ENCODE assay signal across 32 cellular contexts in the genomic region with DNA sequence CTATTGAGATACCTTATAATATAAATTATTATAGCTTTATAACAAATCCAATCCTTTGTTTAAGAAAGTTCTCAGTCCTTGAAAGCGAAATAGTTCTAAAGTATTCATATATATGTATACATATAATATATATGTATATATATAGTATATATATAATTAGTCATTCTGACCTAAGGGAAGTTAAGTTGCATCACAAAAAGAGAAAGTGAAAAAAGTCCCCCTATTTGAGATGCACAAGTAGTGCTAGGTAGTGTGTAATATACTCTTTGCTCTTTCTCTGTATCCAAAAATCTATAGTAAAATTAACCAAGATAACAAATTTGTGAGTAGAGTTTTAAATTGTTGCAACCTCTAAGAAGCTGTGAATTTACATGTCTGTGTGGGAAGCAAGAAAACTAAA. TPM values are rescaled to one million over a fixed set of nuclear protein-coding genes. Genes with fewer than 3 reads are reported as not detected.
A peak's percentile ranks its signal among the peaks of the same experiment; 100 is the strongest.
DNase-seq lines count a peak whose midpoint lies in the region; ATAC-seq, FAIRE-seq and TF ChIP-seq lines count a peak whose summit lies in the region.
"Had no signal": no experiment of that assay in that cellular context is flagged by ENCODE, and none has a peak within 500 bp of the region (broad histone marks: within the 10 kb centered on the region; RNA-seq: fewer than 3 reads in every experiment).

No MANE protein-coding gene starts in this region.

- no peak overlapping the region for H3K9ac ChIP-seq in GM12878 (ENCODE audit: control insufficient read depth, insufficient read depth, low read length)

- H3K4me3 Mint-ChIP-seq in naive thymus-derived CD4-positive, alpha-beta T cell: no peak overlapping the region
- H3K4me3 Mint-ChIP-seq: effector memory CD8-positive, alpha-beta T cell; nephron; stimulated activated effector memory CD8-positive, alpha-beta T cell treated with anti-CD3 and anti-CD28 coated beads, Interleukin-12 subunit alpha, Interleukin-12 subunit beta, amount 100 ng/mL, for 72 hours; T-cell had no signal

- POLR2A ChIA-PET in GM12878 (lab: Charles Lee): interaction anchor here (0.8 to 1.2 kb wide), 3 partner anchors 8 to 37 kb away, joined by 4 read pairs; a partner anchor contains a TSS
- POLR2A ChIA-PET in naive thymus-derived CD4-positive, alpha-beta T cell (lab: Charles Lee): interaction anchor here (2.1 kb wide), 1 partner anchor 28 kb away, joined by 5 read pairs; a partner anchor contains a TSS

- intact Hi-C loops in GM12878 (cut with micrococcal nuclease; ENCODE audit: unreplicated experiment): no loop called here
- intact Hi-C loops in naive thymus-derived CD4-positive, alpha-beta T cell (cut with micrococcal nuclease): no loop called here

- TF ChIP-seq CTCF in GM12878 (IDR thresholded peaks at IDR 0.05 in 2 of 3, conservative IDR thresholded peaks at IDR 0.05 in 1 of 3; ENCODE audit: control insufficient read depth in 2 of 3, extremely low read depth in 1 of 3, insufficient read depth in 1 of 3, low read depth in 3 of 3, low read length in 3 of 3): no peak

- CTCF ChIA-PET in GM12878 (lab: Yijun Ruan, JAX): interaction anchor here (0.9 to 2.8 kb wide), 11 partner anchors 10 to 146 kb away, joined by 3 to 9 read pairs (median 5); a partner anchor contains a TSS
- CTCF ChIA-PET in naive thymus-derived CD4-positive, alpha-beta T cell (lab: Charles Lee): interaction anchor here (0.6 to 1.1 kb wide), 3 partner anchors 8 to 769 kb away, joined by 3 to 4 read pairs (median 3); no protein-coding TSS in a partner anchor

- SMC1A ChIA-PET in GM12878 (lab: Charles Lee; ENCODE audit: uncharacterized antibody, unreplicated experiment): interaction anchor here (0.7 to 6.8 kb wide), 11 partner anchors 9 to 118 kb away, joined by 3 to 40 read pairs (median 5); a partner anchor contains a TSS

- no TSS peak for BruUV-seq in GM12878 (replicated peaks; lab: Mats Ljungman, UMichigan)

- H3K27ac Mint-ChIP-seq in naive thymus-derived CD4-positive, alpha-beta T cell: peak overlapping the region in 1 of 9 donors; percentile 7
- H3K27ac Mint-ChIP-seq: effector memory CD8-positive, alpha-beta T cell; IgD-negative memory B cell; nephron; stimulated activated effector memory CD8-positive, alpha-beta T cell treated with anti-CD3 and anti-CD28 coated beads, Interleukin-12 subunit alpha, Interleukin-12 subunit beta, amount 100 ng/mL, for 72 hours had no signal

- H3K4me3 ChIP-seq in GM12878: no peak overlapping the region; the same call in 1 of the 2 replicates
- H3K4me3 ChIP-seq in naive thymus-derived CD4-positive, alpha-beta T cell (ENCODE audit: low read length): no peak overlapping the region
- H3K4me3 ChIP-seq: adrenal gland, ovary, SJCRH30, testis had no signal

- no peaks in the 10 kb centered on the region for H4K20me1 ChIP-seq in GM12878 (ENCODE audit: control insufficient read depth, insufficient read depth)

- peaks cover 0 to 2% (median 0%) of the 10 kb centered on the region in 5 donors for H3K36me3 Mint-ChIP-seq in naive thymus-derived CD4-positive, alpha-beta T cell
- H3K36me3 Mint-ChIP-seq: IgD-negative memory B cell; stimulated activated effector memory CD8-positive, alpha-beta T cell treated with anti-CD3 and anti-CD28 coated beads, Interleukin-12 subunit alpha, Interleukin-12 subunit beta, amount 100 ng/mL, for 72 hours; T-cell had no signal

- H3K9me3 ChIP-seq in GM12878 (replicated peaks; ENCODE audit: control insufficient read depth, insufficient read depth, low read length): no peaks in the 10 kb centered on the region
- no peaks in the 10 kb centered on the region for H3K9me3 ChIP-seq in naive thymus-derived CD4-positive, alpha-beta T cell (ENCODE audit: control insufficient read depth in 2 of 3, low read length in 3 of 3)
- H3K9me3 ChIP-seq: adrenal gland, ovary, SJCRH30, testis had no signal

- DNase-seq in GM12878 (ENCODE audit: low read depth, low spot score): no peak
- no peak for DNase-seq in 8988T
- no peak for DNase-seq in naive thymus-derived CD4-positive, alpha-beta T cell
- DNase-seq: activated naive CD4-positive, alpha-beta T cell treated with Interleukin-2 at 50 U/mL for 16 hours; activated T-cell treated with anti-CD3 and anti-CD28 coated beads, Interleukin-2, amount 50 U/mL, for 48 hours; adrenal gland; DMS79 treated with DMSO at 0.1 percent for 48 hours; effector memory CD8-positive, alpha-beta T cell; foreskin keratinocyte; hippocampal formation; NCI-H1436 treated with DMSO at 0.1 percent for 48 hours; NCI-H524; NK-92 treated with Interleukin-12 subunit alpha and Interleukin-12 subunit beta, amount 100 ng/mL, for 24 hours; ovary; SJCRH30; stimulated activated CD4-positive, alpha-beta T cell treated with anti-CD3 and anti-CD28 coated beads, Interleukin-2, amount 100 ng/mL, for 48 hours; T-cell; testis had no signal

- TF ChIP-seq EP300 in GM12878 (IDR thresholded peaks at IDR 0.05; ENCODE audit: borderline replicate concordance in 1 of 2, control insufficient read depth in 1 of 2, low read depth in 2 of 2, low read length in 2 of 2): no peak

- 88% methylated on average over 1 of the region's 1 CpG for WGBS in GM12878 (ENCODE audit: insufficient coverage, insufficient replicate concordance, low lambda C conversion rate, missing lambda C conversion rate)

- peaks cover 30% of the 10 kb centered on the region for H3K4me1 ChIP-seq in GM12878 (ENCODE audit: control insufficient read depth, insufficient read depth, low read length)
- peaks cover 6 to 7% of the 10 kb centered on the region in 2 donors for H3K4me1 ChIP-seq in naive thymus-derived CD4-positive, alpha-beta T cell (ENCODE audit: control insufficient read depth in 2 of 2, insufficient read depth in 2 of 2, low read length in 2 of 2)
- H3K4me1 ChIP-seq: foreskin keratinocyte, SJCRH30 had no signal

- H3K36me3 ChIP-seq in GM12878 (ENCODE audit: control insufficient read depth in 2 of 2, insufficient read depth in 2 of 2, low read length in 1 of 2): no peaks in the 10 kb centered on the region
- no peaks in the 10 kb centered on the region for H3K36me3 ChIP-seq in naive thymus-derived CD4-positive, alpha-beta T cell (ENCODE audit: control insufficient read depth in 2 of 3, insufficient read depth in 3 of 3, low read length in 3 of 3)
- H3K36me3 ChIP-seq: adrenal gland, ovary, SJCRH30 had no signal

- ATAC-seq in GM18502 (IDR thresholded peaks at IDR 0.05; ENCODE audit: poor library complexity, unreplicated experiment): peak; percentile 41
- peak; percentile 24 for ATAC-seq in GM21381 (IDR thresholded peaks at IDR 0.05; ENCODE audit: unreplicated experiment)
- peak; percentile 25 for ATAC-seq in HG03108 (IDR thresholded peaks at IDR 0.05; ENCODE audit: unreplicated experiment)
- ATAC-seq in GM12878: peak; percentile 45
- ATAC-seq in GM21737 (IDR thresholded peaks at IDR 0.05; ENCODE audit: unreplicated experiment): no peak
- ATAC-seq in naive thymus-derived CD4-positive, alpha-beta T cell: no peak
- ATAC-seq: effector memory CD8-positive, alpha-beta T cell; foreskin keratinocyte; stimulated activated effector memory CD8-positive, alpha-beta T cell treated with anti-CD3 and anti-CD28 coated beads, Interleukin-12 subunit alpha, Interleukin-12 subunit beta, amount 100 ng/mL, for 72 hours; T-cell had no signal

- H3K4me1 Mint-ChIP-seq in naive thymus-derived CD4-positive, alpha-beta T cell: peaks cover 11 to 34% (median 24%) of the 10 kb centered on the region in 7 donors

- TF ChIP-seq RAD21 in GM12878 (IDR thresholded peaks at IDR 0.05; ENCODE audit: insufficient read depth, low read depth, low read length): no peak

- no peak for FAIRE-seq in GM12878 (lab: Jason Lieb, UNC)
- FAIRE-seq: colon, H1, islet of Langerhans, TTC549 had no signal

- RAD21 ChIA-PET in GM12878 (lab: Charles Lee; ENCODE audit: unreplicated experiment): interaction anchor here (0.8 to 2.6 kb wide), 9 partner anchors 10 to 63 kb away, joined by 3 to 16 read pairs (median 3); a partner anchor contains a TSS

- peak overlapping the region; percentile 59; the same call in 1 of the 2 replicates for H3K27ac ChIP-seq in GM12878 (ENCODE audit: control insufficient read depth, insufficient read depth)
- H3K27ac ChIP-seq in naive thymus-derived CD4-positive, alpha-beta T cell (ENCODE audit: low read depth, low read length): no peak overlapping the region
- H3K27ac ChIP-seq: adrenal gland, C4-2B, foreskin keratinocyte, ovary, SJCRH30, testis had no signal

- peaks cover 0 to 2% (median 0%) of the 10 kb centered on the region in 11 donors for H3K9me3 Mint-ChIP-seq in naive thymus-derived CD4-positive, alpha-beta T cell
- H3K9me3 Mint-ChIP-seq: IgD-negative memory B cell; stimulated activated effector memory CD8-positive, alpha-beta T cell treated with anti-CD3 and anti-CD28 coated beads, Interleukin-12 subunit alpha, Interleukin-12 subunit beta, amount 100 ng/mL, for 72 hours; T-cell had no signal

- no peak for TF ChIP-seq POLR2A in GM12878 (IDR thresholded peaks at IDR 0.05; ENCODE audit: low read depth, low read length)

- H3K27me3 ChIP-seq in GM12878 (replicated peaks in 1 of 2; ENCODE audit: control insufficient read depth in 2 of 2, insufficient read depth in 2 of 2, low read length in 1 of 2): no peaks in the 10 kb centered on the region
- H3K27me3 ChIP-seq in naive thymus-derived CD4-positive, alpha-beta T cell (ENCODE audit: control insufficient read depth in 2 of 2, insufficient read depth in 2 of 2, low read length in 2 of 2): no peaks in the 10 kb centered on the region
- H3K27me3 ChIP-seq: adrenal gland, foreskin keratinocyte, ovary, SJCRH30, testis had no signal

- H3K4me2 ChIP-seq in GM12878 (ENCODE audit: control insufficient read depth, insufficient read depth): no peak overlapping the region

- in situ Hi-C loops in GM12878 (cut with MboI): no loop called here

- H3K27me3 Mint-ChIP-seq in naive thymus-derived CD4-positive, alpha-beta T cell: peaks cover 0 to 26% (median 0%) of the 10 kb centered on the region in 5 donors
- H3K27me3 Mint-ChIP-seq: IgD-negative memory B cell had no signal

- H2AFZ ChIP-seq in GM12878 (ENCODE audit: control insufficient read depth, low read depth, low read length): no peak overlapping the region

- H3K79me2 ChIP-seq in GM12878 (ENCODE audit: control insufficient read depth, insufficient read depth, low read length): no peaks in the 10 kb centered on the region

RNA-seq across cellular contexts. Expression of a gene that starts 13.3 kb away (rescaled TPM):
- not detected in 2 replicates for total RNA-seq in GM12878 (2013; cell fraction: nucleolus; rRNA removed)
- total RNA-seq in GM12878 (2014; rRNA removed) (not detected in 2 replicates), GM12878 (2014; rRNA removed; fragmentation: Illumina TruSeq; extraction: Trizol) (not detected in 2 replicates), GM12878 (2021) (not detected in 2 replicates)
- polyA plus RNA-seq in GM12878 (2011; ENCODE audit: low read depth): not detected
- polyA plus RNA-seq in GM12878 (2011; rRNA removed) (not detected in 2 replicates), GM12878 (2014; fragmentation: Illumina TruSeq; extraction: Trizol) (0.17 TPM in 1 of 2 replicates, not detected in the other), GM12878 (2014; fragmentation: Nextera tagmentation; extraction: Ambion mirVana) (under 1 TPM in 1 of 2 experiments, not detected in 1; 0.04 TPM), GM12878 (2014; rRNA removed) (not detected in 2 replicates), GM12878 (2016; fragmentation: Nextera tagmentation; extraction: Ambion mirVana) (not detected)
- not detected in 2 replicates for polyA plus RNA-seq in GM12878 (2011; cell fraction: cytosol; rRNA removed)
- not detected in 2 replicates for polyA plus RNA-seq in GM12878 (2011; cell fraction: nucleus; rRNA removed)
- not detected in 2 replicates for polyA plus RNA-seq in GM12878 (2012)
- polyA minus RNA-seq in GM12878 (2011; rRNA and poly(A)+ RNA removed): 0.15 TPM in 1 of 2 replicates, not detected in the other
- polyA minus RNA-seq in GM12878 (2011; cell fraction: cytosol; rRNA and poly(A)+ RNA removed): not detected in 2 replicates
- not detected in 2 replicates for polyA minus RNA-seq in GM12878 (2011; cell fraction: nucleus; rRNA and poly(A)+ RNA removed)
- total RNA-seq in naive thymus-derived CD4-positive, alpha-beta T cell: not detected
- under 1 TPM in 1 of 2 donors, not detected in 1; 0.44 TPM for polyA plus RNA-seq in naive thymus-derived CD4-positive, alpha-beta T cell
- total RNA-seq: foreskin keratinocyte, H1, MCF 10A, SJCRH30, T-cell, testis had no signal
- polyA plus RNA-seq: esophagus, foreskin keratinocyte, H1, IgD-negative memory B cell, ovary had no signal

RNA-seq across cellular contexts. Expression of a gene that starts 27.9 kb away (rescaled TPM):
- 2.5 and 3.2 TPM in 2 replicates for total RNA-seq in GM12878 (2013; cell fraction: nucleolus; rRNA removed)
- total RNA-seq in GM12878 (2014; rRNA removed) (19.7 and 29.8 TPM in 2 replicates), GM12878 (2014; rRNA removed; fragmentation: Illumina TruSeq; extraction: Trizol) (32.0 and 39.2 TPM in 2 replicates), GM12878 (2021) (18.8 and 22.5 TPM in 2 replicates)
- 18.2 TPM for polyA plus RNA-seq in GM12878 (2011; ENCODE audit: low read depth)
- polyA plus RNA-seq in GM12878 (2011; rRNA removed) (23.4 and 36.6 TPM in 2 replicates), GM12878 (2014; fragmentation: Illumina TruSeq; extraction: Trizol) (31.5 and 44.4 TPM in 2 replicates), GM12878 (2014; fragmentation: Nextera tagmentation; extraction: Ambion mirVana) (10 to 100 TPM; 28.9 to 37.2 TPM), GM12878 (2014; rRNA removed) (17.5 and 21.3 TPM in 2 replicates), GM12878 (2016; fragmentation: Nextera tagmentation; extraction: Ambion mirVana) (10 to 100 TPM; 13.9 to 16.1 TPM)
- polyA plus RNA-seq in GM12878 (2011; cell fraction: cytosol; rRNA removed): 6.9 and 8.8 TPM in 2 replicates
- 9.0 and 10.0 TPM in 2 replicates for polyA plus RNA-seq in GM12878 (2011; cell fraction: nucleus; rRNA removed)
- polyA plus RNA-seq in GM12878 (2012): 16.1 and 18.3 TPM in 2 replicates
- 6.9 and 8.9 TPM in 2 replicates for polyA minus RNA-seq in GM12878 (2011; rRNA and poly(A)+ RNA removed)
- polyA minus RNA-seq in GM12878 (2011; cell fraction: cytosol; rRNA and poly(A)+ RNA removed): 3.3 and 4.0 TPM in 2 replicates
- polyA minus RNA-seq in GM12878 (2011; cell fraction: nucleus; rRNA and poly(A)+ RNA removed): 2.1 and 3.2 TPM in 2 replicates
- 10 to 100 TPM in 1 of 5 experiments, 1 to 10 TPM in 4; 1.7 to 15.7 (median 6.5) TPM for total RNA-seq in naive thymus-derived CD4-positive, alpha-beta T cell
- 10 to 100 TPM in 1 of 2 donors, 1 to 10 TPM in 1; 4.7 to 16.5 TPM for polyA plus RNA-seq in naive thymus-derived CD4-positive, alpha-beta T cell

RNA-seq across cellular contexts. Expression of a gene that starts 36.7 kb away (rescaled TPM):
- 40.3 and 42.2 TPM in 2 replicates for total RNA-seq in GM12878 (2013; cell fraction: nucleolus; rRNA removed)
- total RNA-seq in GM12878 (2014; rRNA removed) (39.1 and 55.0 TPM in 2 replicates), GM12878 (2014; rRNA removed; fragmentation: Illumina TruSeq; extraction: Trizol) (67.3 and 79.1 TPM in 2 replicates), GM12878 (2021) (38.9 and 44.4 TPM in 2 replicates)
- polyA plus RNA-seq in GM12878 (2011; ENCODE audit: low read depth): 48.9 TPM
- polyA plus RNA-seq in GM12878 (2011; rRNA removed) (30.8 and 39.2 TPM in 2 replicates), GM12878 (2014; fragmentation: Illumina TruSeq; extraction: Trizol) (70.2 and 91.4 TPM in 2 replicates), GM12878 (2014; fragmentation: Nextera tagmentation; extraction: Ambion mirVana) (10 to 100 TPM; 27.0 to 50.4 TPM), GM12878 (2014; rRNA removed) (35.8 and 52.1 TPM in 2 replicates), GM12878 (2016; fragmentation: Nextera tagmentation; extraction: Ambion mirVana) (10 to 100 TPM; 51.7 to 53.0 TPM)
- 14.8 and 16.3 TPM in 2 replicates for polyA plus RNA-seq in GM12878 (2011; cell fraction: cytosol; rRNA removed)
- polyA plus RNA-seq in GM12878 (2011; cell fraction: nucleus; rRNA removed): 5.0 and 7.4 TPM in 2 replicates
- polyA plus RNA-seq in GM12878 (2012): 50.2 and 51.6 TPM in 2 replicates
- polyA minus RNA-seq in GM12878 (2011; rRNA and poly(A)+ RNA removed): 11.8 and 18.6 TPM in 2 replicates
- 8.5 and 9.2 TPM in 2 replicates for polyA minus RNA-seq in GM12878 (2011; cell fraction: cytosol; rRNA and poly(A)+ RNA removed)
- 4.0 and 6.0 TPM in 2 replicates for polyA minus RNA-seq in GM12878 (2011; cell fraction: nucleus; rRNA and poly(A)+ RNA removed)
- 10 to 100 TPM in 1 of 5 experiments, 1 to 10 TPM in 4; 1.8 to 22.3 (median 3.2) TPM for total RNA-seq in naive thymus-derived CD4-positive, alpha-beta T cell
- polyA plus RNA-seq in naive thymus-derived CD4-positive, alpha-beta T cell: 10 to 100 TPM in 1 of 2 donors, 1 to 10 TPM in 1; 4.1 to 13.1 TPM

RNA-seq across cellular contexts. Expression of a gene that starts 49.8 kb away (rescaled TPM):
- total RNA-seq in GM12878 (2013; cell fraction: nucleolus; rRNA removed): 21.6 and 21.7 TPM in 2 replicates
- total RNA-seq in GM12878 (2014; rRNA removed): 12.1 and 16.4 TPM in 2 replicates
- total RNA-seq in GM12878 (2014; rRNA removed; fragmentation: Illumina TruSeq; extraction: Trizol): 15.4 and 17.2 TPM in 2 replicates
- total RNA-seq in GM12878 (2021): 11.0 and 12.5 TPM in 2 replicates
- polyA plus RNA-seq in GM12878 (2011; ENCODE audit: low read depth): 3.0 TPM
- polyA plus RNA-seq in GM12878 (2011; rRNA removed): 17.0 and 27.6 TPM in 2 replicates
- 6.0 and 6.9 TPM in 2 replicates for polyA plus RNA-seq in GM12878 (2011; cell fraction: cytosol; rRNA removed)
- polyA plus RNA-seq in GM12878 (2011; cell fraction: nucleus; rRNA removed): 6.8 and 8.1 TPM in 2 replicates
- 5.0 and 7.4 TPM in 2 replicates for polyA plus RNA-seq in GM12878 (2012)
- polyA plus RNA-seq in GM12878 (2014; fragmentation: Illumina TruSeq; extraction: Trizol): 11.4 and 14.7 TPM in 2 replicates
- polyA plus RNA-seq in GM12878 (2014; fragmentation: Nextera tagmentation; extraction: Ambion mirVana): 1 to 10 TPM; 5.9 to 8.3 TPM
- polyA plus RNA-seq in GM12878 (2014; rRNA removed): 6.6 and 8.6 TPM in 2 replicates
- polyA plus RNA-seq in GM12878 (2016; fragmentation: Nextera tagmentation; extraction: Ambion mirVana): 1 to 10 TPM; 8.6 to 9.9 TPM
- polyA minus RNA-seq in GM12878 (2011; rRNA and poly(A)+ RNA removed): 13.3 and 18.4 TPM in 2 replicates
- 7.8 and 9.4 TPM in 2 replicates for polyA minus RNA-seq in GM12878 (2011; cell fraction: cytosol; rRNA and poly(A)+ RNA removed)
- 14.4 and 16.4 TPM in 2 replicates for polyA minus RNA-seq in GM12878 (2011; cell fraction: nucleus; rRNA and poly(A)+ RNA removed)
- 10 to 100 TPM; 13.1 to 34.0 (median 24.8) TPM for total RNA-seq in naive thymus-derived CD4-positive, alpha-beta T cell
- 10 to 100 TPM; 13.0 to 15.1 TPM for polyA plus RNA-seq in naive thymus-derived CD4-positive, alpha-beta T cell

Comparison
In these comparisons a context has a peak if more than half of its experiments do, and no peak if none do; other contexts are left out.
1. ATAC-seq: peak in GM18502 (single experiment), GM21381 (single experiment), HG03108 (single experiment) and GM12878 (single experiment); none in GM21737 (single experiment) and naive thymus-derived CD4-positive, alpha-beta T cell (single experiment).